29 cellular contexts compared by ENCODE assay signal in genomic region chr10:70455213-70455630, GRCh38. TPM values are rescaled to one million over a fixed set of nuclear protein-coding genes. Genes with fewer than 3 reads are reported as not detected.
"Had no signal": no experiment of that assay in that cellular context is flagged by ENCODE, and none has a peak within 500 bp of the region (broad histone marks: within the 10 kb centered on the region; RNA-seq: fewer than 3 reads in every experiment).

No MANE protein-coding gene starts in this region.

- H3K27me3 ChIP-seq: brain microvascular endothelial cell had no signal

- FAIRE-seq: colon had no signal

- H3K4me2 ChIP-seq: hepatocyte, neural progenitor cell, smooth muscle cell had no signal

- ATAC-seq: activated CD8-positive, alpha-beta T cell treated with anti-CD3 and anti-CD28 coated beads for 36 hours; activated naive CD8-positive, alpha-beta T cell treated with anti-CD3 and anti-CD28 coated beads, Interleukin-2, amount 50 U/mL, for 24 hours; activated T-cell treated with anti-CD3 and anti-CD28 coated beads, Interleukin-2, amount 50 U/mL, for 4 hours; foreskin keratinocyte; naive thymus-derived CD4-positive, alpha-beta T cell; sciatic nerve; stimulated activated naive CD8-positive, alpha-beta T cell treated with anti-CD3 and anti-CD28 coated beads, Interleukin-15, amount 100 ng/mL, for 72 hours had no signal

- H3K4me3 ChIP-seq: hepatocyte, neural progenitor cell, smooth muscle cell, suprapubic skin, transverse colon had no signal

- H3K27ac Mint-ChIP-seq: activated CD4-positive, alpha-beta T cell treated with anti-CD3 and anti-CD28 coated beads, Interleukin-2, amount 10 ng/mL, durations not matched to agents 24 days and 14 days; activated CD8-positive, alpha-beta T cell treated with anti-CD3 and anti-CD28 coated beads for 36 hours; activated naive CD4-positive, alpha-beta T cell treated with anti-CD3 and anti-CD28 coated beads, Interleukin-2, amount 10 ng/mL, durations not matched to agents 7 days and 5 days; activated naive CD8-positive, alpha-beta T cell treated with anti-CD3 and anti-CD28 coated beads, Interleukin-2, amount 50 U/mL, for 24 hours; immature natural killer cell; memory B cell; neural progenitor cell; stimulated activated naive CD8-positive, alpha-beta T cell treated with anti-CD3 and anti-CD28 coated beads, Interleukin-15, amount 100 ng/mL, for 72 hours had no signal

- H3K9me3 ChIP-seq: suprapubic skin, transverse colon had no signal

- H3K36me3 Mint-ChIP-seq: activated naive CD4-positive, alpha-beta T cell treated with anti-CD3 and anti-CD28 coated beads, Interleukin-2, amount 10 ng/mL, durations not matched to agents 7 days and 5 days; memory B cell; naive thymus-derived CD4-positive, alpha-beta T cell; neural progenitor cell had no signal

- H3K79me2 ChIP-seq: hepatocyte had no signal

- H3K9ac ChIP-seq: neural progenitor cell had no signal

- H2AFZ ChIP-seq: hepatocyte, neural progenitor cell had no signal

- DNase-seq: activated CD4-positive, alpha-beta T cell treated with anti-CD3 and anti-CD28 coated beads, Interleukin-2, amount 10 ng/mL, durations not matched to agents 24 days and 14 days; activated CD4-positive, CD25-positive, alpha-beta regulatory T cell; activated CD8-positive, alpha-beta T cell treated with anti-CD3 and anti-CD28 coated beads for 36 hours; activated effector memory CD4-positive, alpha-beta T cell treated with Interleukin-2 at 50 U/mL for 16 hours; activated naive CD4-positive, alpha-beta T cell treated with anti-CD3 and anti-CD28 coated beads, Interleukin-2, amount 10 ng/mL, durations not matched to agents 7 days and 5 days; activated naive CD8-positive, alpha-beta T cell treated with anti-CD3 and anti-CD28 coated beads, Interleukin-2, amount 50 U/mL, for 24 hours; activated T-cell treated with anti-CD3 and anti-CD28 coated beads, Interleukin-2, amount 50 U/mL, for 4 hours; anterior cingulate cortex; brain microvascular endothelial cell; central memory CD4-positive, alpha-beta T cell; foreskin keratinocyte; immature natural killer cell; naive thymus-derived CD4-positive, alpha-beta T cell; stimulated activated CD4-positive, alpha-beta T cell treated with anti-CD3 and anti-CD28 coated beads, Interleukin-4, amount 100 ng/mL, for 1 hour; stimulated activated naive CD8-positive, alpha-beta T cell treated with anti-CD3 and anti-CD28 coated beads, Interleukin-15, amount 100 ng/mL, for 72 hours; T-helper 9 cell; transverse colon had no signal

- H3K9me3 Mint-ChIP-seq: activated CD4-positive, alpha-beta T cell treated with anti-CD3 and anti-CD28 coated beads, Interleukin-2, amount 10 ng/mL, durations not matched to agents 24 days and 14 days; activated CD8-positive, alpha-beta T cell treated with anti-CD3 and anti-CD28 coated beads for 36 hours; activated naive CD4-positive, alpha-beta T cell treated with anti-CD3 and anti-CD28 coated beads, Interleukin-2, amount 10 ng/mL, durations not matched to agents 7 days and 5 days; activated naive CD8-positive, alpha-beta T cell treated with anti-CD3 and anti-CD28 coated beads, Interleukin-2, amount 50 U/mL, for 24 hours; activated T-cell treated with anti-CD3 and anti-CD28 coated beads, Interleukin-2, amount 50 U/mL, for 4 hours; memory B cell; naive thymus-derived CD4-positive, alpha-beta T cell; neural progenitor cell; stimulated activated naive CD8-positive, alpha-beta T cell treated with anti-CD3 and anti-CD28 coated beads, Interleukin-15, amount 100 ng/mL, for 72 hours had no signal

- H3K4me1 ChIP-seq: foreskin keratinocyte had no signal

- H3K36me3 ChIP-seq: brain microvascular endothelial cell, neural progenitor cell, suprapubic skin, transverse colon had no signal

- H3K4me3 Mint-ChIP-seq: activated CD4-positive, alpha-beta T cell treated with anti-CD3 and anti-CD28 coated beads, Interleukin-2, amount 10 ng/mL, durations not matched to agents 24 days and 14 days; activated CD8-positive, alpha-beta T cell treated with anti-CD3 and anti-CD28 coated beads for 36 hours; activated naive CD4-positive, alpha-beta T cell treated with anti-CD3 and anti-CD28 coated beads, Interleukin-2, amount 10 ng/mL, durations not matched to agents 7 days and 5 days; activated naive CD8-positive, alpha-beta T cell treated with anti-CD3 and anti-CD28 coated beads, Interleukin-2, amount 50 U/mL, for 24 hours; activated T-cell treated with anti-CD3 and anti-CD28 coated beads, Interleukin-2, amount 50 U/mL, for 4 hours; immature natural killer cell; memory B cell; naive thymus-derived CD4-positive, alpha-beta T cell; neural progenitor cell; stimulated activated naive CD8-positive, alpha-beta T cell treated with anti-CD3 and anti-CD28 coated beads, Interleukin-15, amount 100 ng/mL, for 72 hours had no signal

- H3K4me1 Mint-ChIP-seq: activated CD4-positive, alpha-beta T cell treated with anti-CD3 and anti-CD28 coated beads, Interleukin-2, amount 10 ng/mL, durations not matched to agents 24 days and 14 days; immature natural killer cell had no signal

- H3K27ac ChIP-seq: brain microvascular endothelial cell, foreskin keratinocyte, hepatocyte, neural progenitor cell, suprapubic skin, transverse colon had no signal

RNA-seq across cellular contexts. Expression of gene NODAL, which starts 13.7 kb away (rescaled TPM):
- total RNA-seq: activated CD4-positive, alpha-beta T cell treated with anti-CD3 and anti-CD28 coated beads, Interleukin-2, amount 10 ng/mL, durations not matched to agents 24 days and 14 days; activated CD8-positive, alpha-beta T cell treated with anti-CD3 and anti-CD28 coated beads for 36 hours; activated T-cell treated with anti-CD3 and anti-CD28 coated beads, Interleukin-2, amount 50 U/mL, for 4 hours; epithelial cell of proximal tubule; fibroblast of lung; hepatocyte; liver; naive thymus-derived CD4-positive, alpha-beta T cell; osteocyte; pulmonary artery endothelial cell; sciatic nerve; smooth muscle cell; suprapubic skin; transverse colon had no signal
- polyA plus RNA-seq: fibroblast of lung; hepatocyte; immature natural killer cell; liver; naive thymus-derived CD4-positive, alpha-beta T cell had no signal
